ENCODE assay signal across 18 cellular contexts in the genomic region with DNA sequence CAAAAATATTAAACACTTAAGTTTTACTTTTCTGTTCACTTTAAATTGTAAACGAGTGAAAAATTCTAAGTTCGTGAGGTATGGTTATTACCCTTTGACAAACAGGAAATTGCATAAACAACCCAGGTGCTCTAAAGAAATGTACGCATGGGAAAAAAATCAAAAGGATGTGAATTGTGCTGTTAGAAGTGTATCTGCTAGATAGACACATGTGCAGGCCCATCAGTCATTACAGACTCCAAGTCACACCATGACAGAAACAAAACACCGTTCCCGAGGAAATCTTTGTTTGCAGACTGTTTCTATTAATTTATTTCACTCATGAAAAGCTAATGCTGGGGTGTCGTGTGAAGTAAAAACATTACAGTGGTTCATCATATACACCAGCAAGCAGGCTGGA. TPM values are rescaled to one million over a fixed set of nuclear protein-coding genes. Genes with fewer than 3 reads are reported as not detected.
DNase-seq lines count a peak whose midpoint lies in the region; ATAC-seq, FAIRE-seq and TF ChIP-seq lines count a peak whose summit lies in the region.
"Had no signal": no experiment of that assay in that cellular context is flagged by ENCODE, and none has a peak within 500 bp of the region (broad histone marks: within the 10 kb centered on the region; RNA-seq: fewer than 3 reads in every experiment).

No MANE protein-coding gene starts in this region.

- no peaks in the 10 kb centered on the region for H3K36me3 ChIP-seq in CD8-positive, alpha-beta T cell (ENCODE audit: insufficient read depth, low read length)
- H3K36me3 ChIP-seq in H1 (ENCODE audit: control insufficient read depth in 2 of 4, insufficient read depth in 4 of 4, low read length in 3 of 4), result no peaks in the 10 kb centered on the region
- H3K36me3 ChIP-seq: BLaER1, neural progenitor cell, tibial artery had no signal

- H3K23me2 ChIP-seq in H1 (ENCODE audit: low read depth, low read length), result no peaks in the 10 kb centered on the region

- no peak overlapping the region for H2BK20ac ChIP-seq in H1 (ENCODE audit: low read length)

- DNase-seq in DMS53 (lab: John Stamatoyannopoulos, UW) (peak; percentile 1), DMS53 treated with DMSO at 0.1 percent for 48 hours (lab: John Stamatoyannopoulos, UW; ENCODE audit: unreplicated experiment) (no peak), H1 (ENCODE audit: low read depth in 1 of 2, low spot score in 2 of 2) (no peak), GM13976 (ENCODE audit: low spot score) (no peak)
- DNase-seq in CD8-positive, alpha-beta T cell, result peak in 2 of 7 experiments; percentile 19 to 45
- DNase-seq in activated CD4-positive, alpha-beta memory T cell treated with anti-CD3 and anti-CD28 coated beads for 36 hours, result no peak
- DNase-seq in stimulated activated CD4-positive, alpha-beta T cell treated with anti-CD3 and anti-CD28 coated beads, Interleukin-15, amount 100 ng/mL, for 24 hours, result no peak
- DNase-seq: 8988T, activated B cell treated with CpG ODN at 0.5 μM for 24 hours, anterior cingulate cortex, foreskin melanocyte, NCI-H146, SHP77, tibial artery had no signal

- POLR2A ChIA-PET in CD8-positive, alpha-beta T cell (lab: Charles Lee), result interaction anchor here (1.1 kb wide), 1 partner anchor 49 kb away, joined by 3 read pairs; no protein-coding TSS in a partner anchor
- POLR2A ChIA-PET in activated CD4-positive, alpha-beta memory T cell treated with anti-CD3 and anti-CD28 coated beads for 36 hours (lab: Charles Lee), result no interaction called here
- POLR2A ChIA-PET in H1 (lab: Charles Lee; ENCODE audit: partially characterized antibody), result interaction anchor here (0.7 kb wide), 1 partner anchor 57 kb away, joined by 3 read pairs; no protein-coding TSS in a partner anchor

- H3K56ac ChIP-seq in H1 (replicated peaks; ENCODE audit: insufficient read length, low read depth, low read length), result no peak overlapping the region

- H4K8ac ChIP-seq in H1 (ENCODE audit: extremely low read depth, insufficient read depth, low read length), result no peak overlapping the region

- H3K4me1 ChIP-seq in CD8-positive, alpha-beta T cell (ENCODE audit: insufficient read depth, low read length), result peaks cover 54% of the 10 kb centered on the region
- peaks cover 2 to 8% (median 4%) of the 10 kb centered on the region in 4 experiments; a peak in 5 of 7 replicates for H3K4me1 ChIP-seq in H1 (replicated peaks in 1 of 4; ENCODE audit: control insufficient read depth in 3 of 4, insufficient read depth in 4 of 4, low read length in 3 of 4)

- peak; percentile 74 for ATAC-seq in CD8-positive, alpha-beta T cell
- ATAC-seq in GM19023 (IDR thresholded peaks at IDR 0.05; ENCODE audit: unreplicated experiment), result no peak

- H3K14ac ChIP-seq in H1 (ENCODE audit: insufficient read length), result no peak overlapping the region

- H2BK12ac ChIP-seq in H1 (ENCODE audit: low read depth, low read length), result 0 out of 2 replicates have a peak overlapping the region, but pooled peaks have one; percentile 33

- H3K4me2 ChIP-seq in H1 (ENCODE audit: insufficient read depth in 1 of 2, low read depth in 2 of 2, low read length in 2 of 2), result no peak overlapping the region
- H3K4me2 ChIP-seq: BLaER1, neural progenitor cell had no signal

- TF ChIP-seq CTCF in CD8-positive, alpha-beta T cell (IDR thresholded peaks at IDR 0.05), result no peak
- TF ChIP-seq CTCF in H1 (IDR thresholded peaks at IDR 0.05; ENCODE audit: control extremely low read depth in 1 of 3, insufficient read depth in 1 of 3, low read depth in 1 of 3, low read length in 3 of 3) (no peak), GM13976 (IDR thresholded peaks at IDR 0.05; ENCODE audit: borderline replicate concordance, control extremely low read depth, extremely low read depth, insufficient read depth, missing control alignments) (no peak)

- H2BK120ac ChIP-seq in H1 (replicated peaks; ENCODE audit: low read depth, low read length), result no peak overlapping the region

- H4K20me1 ChIP-seq in H1 (replicated peaks in 1 of 2; ENCODE audit: control insufficient read depth in 1 of 2, insufficient read depth in 2 of 2, low read length in 2 of 2), result no peaks in the 10 kb centered on the region
- H4K20me1 ChIP-seq: BLaER1 had no signal

- no peaks in the 10 kb centered on the region for H3K27me3 Mint-ChIP-seq in CD8-positive, alpha-beta T cell (ENCODE audit: low read depth)
- no peaks in the 10 kb centered on the region for H3K27me3 Mint-ChIP-seq in activated CD4-positive, alpha-beta memory T cell treated with anti-CD3 and anti-CD28 coated beads for 36 hours
- H3K27me3 Mint-ChIP-seq: activated B cell treated with CpG ODN at 0.5 μM for 24 hours had no signal

- no peak overlapping the region for H3K23ac ChIP-seq in H1 (ENCODE audit: insufficient read length)

- no peak overlapping the region for H3K4ac ChIP-seq in H1 (replicated peaks; ENCODE audit: insufficient read length, low read depth, low read length)

- no peak for TF ChIP-seq POLR2A in H1 (IDR thresholded peaks at IDR 0.05; ENCODE audit: control extremely low read depth in 1 of 2, low read depth in 2 of 2, low read length in 2 of 2)

- no peak overlapping the region for H4K5ac ChIP-seq in H1 (ENCODE audit: insufficient read length, low read depth, low read length)

- H3K4me1 Mint-ChIP-seq in CD8-positive, alpha-beta T cell (ENCODE audit: low read depth), result peaks cover 77% of the 10 kb centered on the region
- H3K4me1 Mint-ChIP-seq in activated CD4-positive, alpha-beta memory T cell treated with anti-CD3 and anti-CD28 coated beads for 36 hours (ENCODE audit: low read depth), result peaks cover 73% of the 10 kb centered on the region

- CTCF ChIA-PET in CD8-positive, alpha-beta T cell (lab: Charles Lee), result interaction anchor here (1.3 kb wide), 1 partner anchor 13 kb away, joined by 3 read pairs; no protein-coding TSS in a partner anchor
- CTCF ChIA-PET in activated CD4-positive, alpha-beta memory T cell treated with anti-CD3 and anti-CD28 coated beads for 36 hours (lab: Charles Lee), result interaction anchor here (0.8 to 1.3 kb wide), 2 partner anchors 10 to 32 kb away, joined by 3 read pairs; no protein-coding TSS in a partner anchor
- CTCF ChIA-PET in H1 (lab: Charles Lee; ENCODE audit: partially characterized antibody), result interaction anchor here (1.2 to 1.4 kb wide), 3 partner anchors 17 to 182 kb away, joined by 3 to 4 read pairs (median 3); partner anchors contain the start of gene DOCK9

- WGBS in H1 (ENCODE audit: extremely low coverage in 1 of 2, insufficient coverage in 1 of 2, insufficient read length in 1 of 2, insufficient replicate concordance in 2 of 2, low coverage in 1 of 2, low lambda C conversion rate in 2 of 2, missing lambda C conversion rate in 1 of 2), 2 experiments, result 91% methylated on average over 6 of the region's 6 CpGs; no CpG with 5 or more reads in 1 of the 2 experiments

- H3K9ac ChIP-seq in H1 (replicated peaks in 1 of 4; ENCODE audit: extremely low read depth in 1 of 4, low read depth in 3 of 4, low read length in 3 of 4), result no peak overlapping the region
- H3K9ac ChIP-seq: BLaER1, neural progenitor cell had no signal

- no peak overlapping the region for H3K4me3 ChIP-seq in CD8-positive, alpha-beta T cell (ENCODE audit: low read depth, low read length)
- H3K4me3 ChIP-seq in H1 (ENCODE audit: extremely low read depth in 1 of 4, insufficient read depth in 2 of 4, low read depth in 3 of 4, low read length in 4 of 4), result no peak overlapping the region
- H3K4me3 ChIP-seq: BLaER1, neural progenitor cell, tibial artery had no signal

- H3K4me3 Mint-ChIP-seq in CD8-positive, alpha-beta T cell, result peak overlapping the region; percentile 27
- peak overlapping the region; percentile 2 for H3K4me3 Mint-ChIP-seq in activated CD4-positive, alpha-beta memory T cell treated with anti-CD3 and anti-CD28 coated beads for 36 hours
- H3K4me3 Mint-ChIP-seq: activated B cell treated with CpG ODN at 0.5 μM for 24 hours, neural progenitor cell had no signal

- no peak overlapping the region for H2AK5ac ChIP-seq in H1 (ENCODE audit: low read depth, low read length)

- no peaks in the 10 kb centered on the region for H3K79me2 ChIP-seq in H1 (ENCODE audit: control insufficient read depth in 1 of 2, insufficient read depth in 2 of 2, low read length in 2 of 2)

- peak overlapping the region; percentile 63 for H3K27ac ChIP-seq in CD8-positive, alpha-beta T cell (ENCODE audit: low read depth, low read length)
- no peak overlapping the region for H3K27ac ChIP-seq in H1 (ENCODE audit: low read depth, low read length)
- H3K27ac ChIP-seq: BLaER1, neural progenitor cell, tibial artery had no signal

- H2BK15ac ChIP-seq in H1 (ENCODE audit: low read length), result no peak overlapping the region

- H3K79me1 ChIP-seq in H1 (ENCODE audit: low read depth, low read length), result no peaks in the 10 kb centered on the region

- in situ Hi-C loops in GM13976 (cut with MboI; ENCODE audit: low sequenced_read_pairs, unreplicated experiment), result no loop called here

- H3K18ac ChIP-seq in H1 (ENCODE audit: extremely low read depth, low read length), result no peak overlapping the region

- no peak for TF ChIP-seq EP300 in H1 (IDR thresholded peaks at IDR 0.05; ENCODE audit: borderline replicate concordance in 1 of 2, low read depth in 2 of 2, low read length in 2 of 2)

- no peak overlapping the region for H2AFZ ChIP-seq in H1 (ENCODE audit: low read length)
- H2AFZ ChIP-seq: neural progenitor cell had no signal

- FAIRE-seq in H1 (lab: Jason Lieb, UNC), result no peak
- FAIRE-seq: HTR-8/SVneo had no signal

- no peaks in the 10 kb centered on the region for H3K9me3 Mint-ChIP-seq in CD8-positive, alpha-beta T cell
- H3K9me3 Mint-ChIP-seq in activated CD4-positive, alpha-beta memory T cell treated with anti-CD3 and anti-CD28 coated beads for 36 hours, result no peaks in the 10 kb centered on the region
- H3K9me3 Mint-ChIP-seq: activated B cell treated with CpG ODN at 0.5 μM for 24 hours, neural progenitor cell had no signal

- H3K9me3 ChIP-seq in CD8-positive, alpha-beta T cell (ENCODE audit: low read length), result no peaks in the 10 kb centered on the region
- H3K9me3 ChIP-seq in H1 (ENCODE audit: insufficient read depth in 2 of 2, low read depth in 1 of 2, low read length in 1 of 2), result no peaks in the 10 kb centered on the region
- H3K9me3 ChIP-seq: BLaER1, tibial artery had no signal

- H4K91ac ChIP-seq in H1 (replicated peaks; ENCODE audit: insufficient read length, low read length), result no peak overlapping the region

- intact Hi-C loops in CD8-positive, alpha-beta T cell (cut with DNase I, micrococcal nuclease), result loop anchor here (2.0 to 5.0 kb wide), 4 partner anchors 37 to 92 kb away; no protein-coding TSS in a partner anchor
- intact Hi-C loops in activated CD4-positive, alpha-beta memory T cell treated with anti-CD3 and anti-CD28 coated beads for 36 hours (cut with micrococcal nuclease), result loop anchor here (5.0 kb wide), 1 partner anchor 92 kb away; no protein-coding TSS in a partner anchor

- no peak for TF ChIP-seq RAD21 in H1 (IDR thresholded peaks at IDR 0.05 in 1 of 2, conservative IDR thresholded peaks at IDR 0.05 in 1 of 2; ENCODE audit: low read depth in 2 of 2, low read length in 2 of 2)

- peak overlapping the region; percentile 91 for H3K27ac Mint-ChIP-seq in CD8-positive, alpha-beta T cell
- H3K27ac Mint-ChIP-seq in activated CD4-positive, alpha-beta memory T cell treated with anti-CD3 and anti-CD28 coated beads for 36 hours, result peak overlapping the region; percentile 61
- H3K27ac Mint-ChIP-seq: activated B cell treated with CpG ODN at 0.5 μM for 24 hours, neural progenitor cell had no signal

- H3K36me3 Mint-ChIP-seq in CD8-positive, alpha-beta T cell, result no peaks in the 10 kb centered on the region
- no peaks in the 10 kb centered on the region for H3K36me3 Mint-ChIP-seq in activated CD4-positive, alpha-beta memory T cell treated with anti-CD3 and anti-CD28 coated beads for 36 hours
- H3K36me3 Mint-ChIP-seq: neural progenitor cell had no signal

- no peaks in the 10 kb centered on the region for H3K27me3 ChIP-seq in CD8-positive, alpha-beta T cell (ENCODE audit: insufficient read depth, low read length)
- no peaks in the 10 kb centered on the region for H3K27me3 ChIP-seq in H1 (replicated peaks in 1 of 4; ENCODE audit: control insufficient read depth in 3 of 4, extremely low read depth in 1 of 4, insufficient read depth in 3 of 4, low read length in 3 of 4)
- H3K27me3 ChIP-seq: BLaER1, neural progenitor cell, tibial artery had no signal

- H2BK5ac ChIP-seq in H1 (ENCODE audit: low read depth, low read length), result no peak overlapping the region

RNA-seq across cellular contexts. Expression of gene DOCK9, which starts 17.0 kb away (rescaled TPM):
- total RNA-seq in CD8-positive, alpha-beta T cell, result 10 to 100 TPM; 66.3 to 75.5 TPM
- 10 to 100 TPM; 57.2 to 59.0 TPM for total RNA-seq in activated CD4-positive, alpha-beta memory T cell treated with anti-CD3 and anti-CD28 coated beads for 36 hours
- 31.5 and 35.4 TPM in 2 replicates for total RNA-seq in H1 (2021; fragmentation: NEBNext Ultra II Directional; extraction: Animal tissue kit (Norgen Biotek cat#: 25700))
- polyA plus RNA-seq in H1 (2011; rRNA removed), result 18.7 and 21.6 TPM in 2 replicates
- polyA plus RNA-seq in H1 (2011; cell fraction: cytosol; rRNA removed), result 24.3 TPM
- polyA plus RNA-seq in H1 (2011; cell fraction: nucleus; rRNA removed), result 23.9 TPM
- 26.9 to 34.3 TPM (median 27.8 TPM) in 4 replicates for polyA plus RNA-seq in H1 (2012, experiment 1 of 2)
- 1.2 TPM for polyA plus RNA-seq in H1 (2012, experiment 2 of 2)
- polyA plus RNA-seq in H1 (2013, experiment 1 of 2), result 14.1 TPM
- 13.7 TPM for polyA plus RNA-seq in H1 (2013, experiment 2 of 2)
- polyA minus RNA-seq in H1 (2011; rRNA and poly(A)+ RNA removed), result 43.4 and 72.7 TPM in 2 replicates
- polyA minus RNA-seq in H1 (2011; cell fraction: cytosol; rRNA and poly(A)+ RNA removed), result 24.7 TPM
- polyA minus RNA-seq in H1 (2011; cell fraction: nucleus; rRNA and poly(A)+ RNA removed), result 64.1 TPM
